ENCODE assay signal across 11 cellular contexts in the genomic region with DNA sequence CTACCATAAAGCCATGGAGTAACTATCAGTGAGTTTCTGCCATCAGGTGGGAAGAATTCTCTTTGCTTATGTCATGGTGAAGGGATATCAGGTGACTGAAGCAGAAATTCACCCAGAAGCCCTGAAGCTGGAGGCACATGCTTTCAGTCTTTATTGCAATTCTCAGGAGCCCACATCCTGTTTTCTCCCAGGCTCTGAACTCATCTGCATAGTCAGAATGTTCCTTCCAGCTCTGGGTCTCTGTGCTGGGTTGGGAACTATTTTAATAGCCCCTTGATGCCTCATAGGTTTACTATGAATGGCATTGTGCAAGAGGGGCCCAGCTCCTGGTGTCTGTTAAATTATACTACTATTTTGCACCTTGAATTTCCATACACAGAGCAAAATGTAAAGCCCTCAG.
A peak's percentile ranks its signal among the peaks of the same experiment; 100 is the strongest.
DNase-seq lines count a peak whose midpoint lies in the region; FAIRE-seq and TF ChIP-seq lines count a peak whose summit lies in the region.
"Had no signal": no experiment of that assay in that cellular context is flagged by ENCODE, and none has a peak within 500 bp of the region (broad histone marks: within the 10 kb centered on the region; RNA-seq: fewer than 3 reads in every experiment).

No MANE protein-coding gene starts in this region.

- in situ Hi-C loops in GM13976 (cut with MboI; ENCODE audit: low sequenced_read_pairs, unreplicated experiment): no loop called here

- no peaks in the 10 kb centered on the region for H3K36me3 Mint-ChIP-seq in HFFc6 (ENCODE audit: low read depth)
- H3K36me3 Mint-ChIP-seq: activated naive CD4-positive, alpha-beta T cell treated with anti-CD3 and anti-CD28 coated beads, Interleukin-2, amount 50 U/mL, for 24 hours had no signal

- no peak overlapping the region for H3K4me3 Mint-ChIP-seq in HFFc6
- H3K4me3 Mint-ChIP-seq: activated CD4-positive, alpha-beta T cell treated with anti-CD3 and anti-CD28 coated beads for 36 hours; activated naive CD4-positive, alpha-beta T cell treated with anti-CD3 and anti-CD28 coated beads, Interleukin-2, amount 50 U/mL, for 24 hours had no signal

- peaks cover 4% of the 10 kb centered on the region; the same call in 1 of the 2 replicates for H3K9me3 Mint-ChIP-seq in HFFc6
- H3K9me3 Mint-ChIP-seq: activated naive CD4-positive, alpha-beta T cell treated with anti-CD3 and anti-CD28 coated beads, Interleukin-2, amount 50 U/mL, for 24 hours had no signal

- H3K4me3 ChIP-seq in foreskin fibroblast (ENCODE audit: low read depth in 1 of 2, low read length in 2 of 2): no peak overlapping the region
- H3K4me3 ChIP-seq: left lung had no signal

- H3K4me1 Mint-ChIP-seq in HFFc6 (ENCODE audit: low read depth): no peaks in the 10 kb centered on the region
- H3K4me1 Mint-ChIP-seq: activated CD4-positive, alpha-beta T cell treated with anti-CD3 and anti-CD28 coated beads for 36 hours; activated naive CD4-positive, alpha-beta T cell treated with anti-CD3 and anti-CD28 coated beads, Interleukin-2, amount 50 U/mL, for 24 hours had no signal

- peak; percentile 69 for DNase-seq in AG08395 (ENCODE audit: low spot score)
- peak; percentile 10 for DNase-seq in GM13976 (ENCODE audit: low spot score)
- peak; percentile 75 for DNase-seq in RCC 7860 (ENCODE audit: low spot score)
- DNase-seq in foreskin fibroblast: peak; percentile 54 to 83
- no peak for DNase-seq in SHP77 (lab: John Stamatoyannopoulos, UW)
- DNase-seq in stimulated activated CD4-positive, alpha-beta T cell treated with anti-CD3 and anti-CD28 coated beads, Interleukin-2, amount 100 ng/mL, for 24 hours: no peak
- DNase-seq in HFFc6: no peak
- no peak for DNase-seq in globus pallidus (ENCODE audit: low spot score)
- DNase-seq: left lung had no signal

- FAIRE-seq in RCC 7860 (lab: Jason Lieb, UNC): no peak

- peaks cover 3% of the 10 kb centered on the region for H3K27me3 Mint-ChIP-seq in HFFc6 (ENCODE audit: insufficient read depth)
- H3K27me3 Mint-ChIP-seq: activated CD4-positive, alpha-beta T cell treated with anti-CD3 and anti-CD28 coated beads for 36 hours had no signal

- TF ChIP-seq CTCF in GM13976 (IDR thresholded peaks at IDR 0.05; ENCODE audit: borderline replicate concordance, control extremely low read depth, extremely low read depth, insufficient read depth, missing control alignments) (no peak), foreskin fibroblast (IDR thresholded peaks at IDR 0.05; ENCODE audit: low read depth, low read length) (no peak), HFFc6 (IDR thresholded peaks at IDR 0.05) (no peak)

- H3K27ac Mint-ChIP-seq in HFFc6: no peak overlapping the region
- H3K27ac Mint-ChIP-seq: activated CD4-positive, alpha-beta T cell treated with anti-CD3 and anti-CD28 coated beads for 36 hours; activated naive CD4-positive, alpha-beta T cell treated with anti-CD3 and anti-CD28 coated beads, Interleukin-2, amount 50 U/mL, for 24 hours had no signal

Comparison
In these comparisons a context has a peak if more than half of its experiments do, and no peak if none do; other contexts are left out.
1. DNase-seq: peak in AG08395 (single experiment), GM13976 (single experiment), RCC 7860 (single experiment) and foreskin fibroblast (2 of 2); none in SHP77 (0 of 2), stimulated activated CD4-positive, alpha-beta T cell treated with anti-CD3 and anti-CD28 coated beads, Interleukin-2, amount 100 ng/mL, for 24 hours (0 of 2), HFFc6 (single experiment) and globus pallidus (single experiment).